10 cellular contexts compared by ENCODE assay signal in the genomic region with DNA sequence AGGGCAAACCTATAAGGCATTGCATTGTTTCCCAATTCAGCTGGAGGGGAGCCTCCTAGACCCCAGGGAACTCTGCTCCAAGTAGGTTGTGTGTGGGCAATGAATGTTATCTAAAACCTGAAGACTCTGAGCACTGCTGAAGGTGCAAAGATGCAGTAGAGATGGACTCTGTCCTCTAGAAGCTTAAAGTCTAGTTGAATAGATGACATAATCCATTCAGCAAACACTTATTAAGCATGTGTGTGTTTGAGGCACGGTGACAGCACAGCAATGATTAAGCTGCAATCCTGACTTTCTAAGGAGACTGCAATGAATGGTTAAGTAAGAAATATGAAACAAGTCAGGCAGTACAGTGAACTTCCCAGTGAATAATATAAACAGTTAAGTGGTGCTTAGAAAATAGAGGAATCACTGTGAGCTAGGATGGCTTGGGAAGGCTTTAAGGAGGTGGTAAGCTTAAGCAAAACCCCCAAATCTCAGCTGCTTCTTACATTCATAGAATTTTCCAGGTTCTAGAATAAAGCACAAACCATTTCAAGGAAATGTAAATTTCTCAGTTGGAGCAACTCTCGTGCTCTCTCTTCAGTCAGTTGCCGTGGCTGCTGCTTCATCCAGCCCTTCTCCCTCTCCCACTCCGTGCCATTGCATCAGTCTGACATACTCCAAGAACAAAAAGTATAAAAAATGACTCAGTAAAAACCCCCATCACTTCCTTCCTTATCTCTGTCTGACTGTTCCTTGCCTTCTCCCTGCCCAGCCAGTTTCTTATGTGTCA. TPM values are rescaled to one million over a fixed set of nuclear protein-coding genes. Genes with fewer than 3 reads are reported as not detected.
DNase-seq lines count a peak whose midpoint lies in the region; ATAC-seq and TF ChIP-seq lines count a peak whose summit lies in the region.
"Had no signal": no experiment of that assay in that cellular context is flagged by ENCODE, and none has a peak within 500 bp of the region (broad histone marks: within the 10 kb centered on the region; RNA-seq: fewer than 3 reads in every experiment).

No MANE protein-coding gene starts in this region.

- TF ChIP-seq CTCF in MCF 10A (IDR thresholded peaks at IDR 0.05; ENCODE audit: unreplicated experiment): no peak
- TF ChIP-seq CTCF in breast epithelium (IDR thresholded peaks at IDR 0.05): no peak
- TF ChIP-seq CTCF in right atrium auricular region (IDR thresholded peaks at IDR 0.05): no peak
- no peak for TF ChIP-seq CTCF in transverse colon (IDR thresholded peaks at IDR 0.05)
- no peak for TF ChIP-seq CTCF in neural progenitor cell (IDR thresholded peaks at IDR 0.05)
- TF ChIP-seq CTCF in BE2C (IDR thresholded peaks at IDR 0.05; ENCODE audit: low read depth, low read length): no peak

- H4K20me1 ChIP-seq in neural progenitor cell (ENCODE audit: low read depth): no peaks in the 10 kb centered on the region

- H3F3A ChIP-seq in neural progenitor cell (ENCODE audit: low read depth): peaks cover 3% of the 10 kb centered on the region

- no peaks in the 10 kb centered on the region for H3K79me2 ChIP-seq in neural progenitor cell (ENCODE audit: low read depth)

- peaks cover 8% of the 10 kb centered on the region for H3K36me3 ChIP-seq in breast epithelium
- peaks cover 38% of the 10 kb centered on the region for H3K36me3 ChIP-seq in right atrium auricular region
- H3K36me3 ChIP-seq in transverse colon: peaks cover 0 to 40% (median 18%) of the 10 kb centered on the region in 4 donors
- no peaks in the 10 kb centered on the region for H3K36me3 ChIP-seq in neural progenitor cell
- H3K36me3 ChIP-seq in BE2C: no peaks in the 10 kb centered on the region

- H3K4me1 Mint-ChIP-seq in MCF 10A (ENCODE audit: insufficient read depth, unreplicated experiment) (peaks cover 21% of the 10 kb centered on the region), neural progenitor cell (peaks cover 3% of the 10 kb centered on the region)
- H3K4me1 Mint-ChIP-seq in activated T-cell treated with anti-CD3 and anti-CD28 coated beads, Interleukin-2, amount 50 U/mL, for 72 hours (ENCODE audit: low read depth): peaks cover 36% of the 10 kb centered on the region

- H3K27ac ChIP-seq in breast epithelium: peak overlapping the region in 1 of 2 donors; percentile 8
- H3K27ac ChIP-seq in right atrium auricular region: peak overlapping the region in 1 of 2 donors; percentile 49
- peak overlapping the region; percentile 23 to 52 (median 34) for H3K27ac ChIP-seq in transverse colon
- H3K27ac ChIP-seq in neural progenitor cell: no peak overlapping the region

- no peak overlapping the region for H3K9ac ChIP-seq in neural progenitor cell

- in situ Hi-C loops in transverse colon (cut with MboI; ENCODE audit: low pct_ligation_motif_present in 1 of 4, low pct_unique_long_range_greater_than_20kb in 1 of 4, low sequenced_read_pairs in 3 of 4): loop anchor here in 1 of 4 donors (25.0 kb wide), 1 partner anchor 128 kb away; no protein-coding TSS in a partner anchor

- H3K9me3 ChIP-seq in breast epithelium (no peaks in the 10 kb centered on the region), right atrium auricular region (no peaks in the 10 kb centered on the region), transverse colon (no peaks in the 10 kb centered on the region), neural progenitor cell (ENCODE audit: low read depth) (no peaks in the 10 kb centered on the region), BE2C (no peaks in the 10 kb centered on the region)
- H3K9me3 ChIP-seq: gastrocnemius medialis had no signal

- peak; percentile 74 to 81 for ATAC-seq in activated T-cell treated with anti-CD3 and anti-CD28 coated beads, Interleukin-2, amount 50 U/mL, for 72 hours (replicated peaks in 1 of 2)
- ATAC-seq in GM21717 (IDR thresholded peaks at IDR 0.05; ENCODE audit: unreplicated experiment): no peak

- no peaks in the 10 kb centered on the region for H3K9me3 Mint-ChIP-seq in MCF 10A (ENCODE audit: unreplicated experiment)
- H3K9me3 Mint-ChIP-seq in activated T-cell treated with anti-CD3 and anti-CD28 coated beads, Interleukin-2, amount 50 U/mL, for 72 hours: no peaks in the 10 kb centered on the region
- no peaks in the 10 kb centered on the region for H3K9me3 Mint-ChIP-seq in neural progenitor cell

- WGBS in transverse colon (ENCODE audit: low coverage in 1 of 2), 2 donors: 49 to 68% methylated on average over 3 to 4 of the region's 4 CpGs

- DNase-seq in MCF 10A (ENCODE audit: unreplicated experiment) (peak; percentile 65), breast epithelium (ENCODE audit: low spot score in 2 of 2) (no peak), right atrium auricular region (ENCODE audit: low spot score) (peak; percentile 77), transverse colon (no peak), neural progenitor cell (ENCODE audit: low spot score) (no peak), BE2C (no peak)
- DNase-seq in activated T-cell treated with anti-CD3 and anti-CD28 coated beads, Interleukin-2, amount 50 U/mL, for 72 hours: peak; percentile 38 to 40
- DNase-seq: gastrocnemius medialis; NK-92 treated with Interleukin-12 subunit alpha and Interleukin-12 subunit beta, amount 100 ng/mL, for 24 hours had no signal

- CTCF ChIA-PET in MCF 10A (lab: Yijun Ruan, JAX): interaction anchor here (0.6 to 1.3 kb wide), 5 partner anchors 11 to 558 kb away, joined by 3 to 5 read pairs (median 3); no protein-coding TSS in a partner anchor

- no peak for TF ChIP-seq POLR2A in breast epithelium (IDR thresholded peaks at IDR 0.05)
- TF ChIP-seq POLR2A in transverse colon (IDR thresholded peaks at IDR 0.05): no peak

- H3K36me3 Mint-ChIP-seq in MCF 10A (ENCODE audit: insufficient read depth, unreplicated experiment) (peaks cover 69% of the 10 kb centered on the region), neural progenitor cell (peaks cover 18% of the 10 kb centered on the region)
- peaks cover 21 to 27% of the 10 kb centered on the region in 2 donors for H3K36me3 Mint-ChIP-seq in activated T-cell treated with anti-CD3 and anti-CD28 coated beads, Interleukin-2, amount 50 U/mL, for 72 hours (ENCODE audit: insufficient read depth in 2 of 2)

- H3K4me3 ChIP-seq in breast epithelium: no peak overlapping the region
- no peak overlapping the region for H3K4me3 ChIP-seq in right atrium auricular region
- H3K4me3 ChIP-seq in transverse colon: no peak overlapping the region
- H3K4me3 ChIP-seq in neural progenitor cell: no peak overlapping the region
- H3K4me3 ChIP-seq in BE2C (ENCODE audit: low read depth, low read length): no peak overlapping the region
- H3K4me3 ChIP-seq: gastrocnemius medialis had no signal

- no peak for TF ChIP-seq EP300 in transverse colon (IDR thresholded peaks at IDR 0.05; ENCODE audit: low read depth)

- no peaks in the 10 kb centered on the region for H3K27me3 Mint-ChIP-seq in MCF 10A (ENCODE audit: insufficient read depth, unreplicated experiment)
- no peaks in the 10 kb centered on the region for H3K27me3 Mint-ChIP-seq in activated T-cell treated with anti-CD3 and anti-CD28 coated beads, Interleukin-2, amount 50 U/mL, for 72 hours (ENCODE audit: low read depth)
- peaks cover 6% of the 10 kb centered on the region for H3K27me3 Mint-ChIP-seq in neural progenitor cell (ENCODE audit: insufficient read depth, low read depth)

- no peak overlapping the region for H2AFZ ChIP-seq in neural progenitor cell (replicated peaks)

- H3K4me3 Mint-ChIP-seq in MCF 10A (ENCODE audit: unreplicated experiment) (no peak overlapping the region), neural progenitor cell (no peak overlapping the region)
- H3K4me3 Mint-ChIP-seq in activated T-cell treated with anti-CD3 and anti-CD28 coated beads, Interleukin-2, amount 50 U/mL, for 72 hours: peak overlapping the region; percentile 34 to 72

- H3K4me1 ChIP-seq in breast epithelium (no peaks in the 10 kb centered on the region), right atrium auricular region (peaks cover 0 to 10% of the 10 kb centered on the region in 2 donors), transverse colon (peaks cover 0 to 19% (median 10%) of the 10 kb centered on the region in 4 donors), neural progenitor cell (no peaks in the 10 kb centered on the region), BE2C (no peaks in the 10 kb centered on the region)

- no peak overlapping the region for H3K4me2 ChIP-seq in neural progenitor cell

- intact Hi-C loops in MCF 10A (cut with micrococcal nuclease): loop anchor here (2.0 kb wide), 1 partner anchor 17 kb away; no protein-coding TSS in a partner anchor
- intact Hi-C loops in breast epithelium (cut with DNase I; ENCODE audit: low total_unique reads): no loop called here
- intact Hi-C loops in transverse colon (cut with DNase I; ENCODE audit: low total_unique reads): no loop called here

- BruUV-seq in MCF 10A (replicated peaks; lab: Mats Ljungman, UMichigan): TSS peak; percentile 79

- H3K27ac Mint-ChIP-seq in MCF 10A (ENCODE audit: low read depth, unreplicated experiment): peak overlapping the region; percentile 5
- peak overlapping the region; percentile 79 for H3K27ac Mint-ChIP-seq in activated T-cell treated with anti-CD3 and anti-CD28 coated beads, Interleukin-2, amount 50 U/mL, for 72 hours
- no peak overlapping the region for H3K27ac Mint-ChIP-seq in neural progenitor cell

- POLR2A ChIA-PET in MCF 10A (lab: Yijun Ruan, JAX): interaction anchor here (0.5 to 4.0 kb wide), 10 partner anchors 9 to 1481 kb away, joined by 3 to 26 read pairs (median 3); a partner anchor contains a TSS

- no peaks in the 10 kb centered on the region for H3K27me3 ChIP-seq in breast epithelium
- no peaks in the 10 kb centered on the region for H3K27me3 ChIP-seq in right atrium auricular region
- H3K27me3 ChIP-seq in transverse colon: no peaks in the 10 kb centered on the region
- H3K27me3 ChIP-seq in neural progenitor cell: no peaks in the 10 kb centered on the region
- H3K27me3 ChIP-seq in BE2C: no peaks in the 10 kb centered on the region
- H3K27me3 ChIP-seq: gastrocnemius medialis had no signal

RNA-seq across cellular contexts. Expression of a gene that starts 19.1 kb away (rescaled TPM):
- total RNA-seq in MCF 10A (2022) (63.6 and 71.8 TPM in 2 replicates), breast epithelium (10 to 100 TPM in 2 of 3 donors, 1 to 10 TPM in 1; 5.8 to 17.3 (median 10.2) TPM), right atrium auricular region (1 to 10 TPM; 4.4 to 4.7 TPM), transverse colon (100 to 1,000 TPM in 2 of 4 donors, 10 to 100 TPM in 2; 11.7 to 154 (median 113) TPM), neural progenitor cell (ENCODE audit: low replicate concordance) (3.9 and 5.3 TPM in 2 replicates)
- total RNA-seq in activated T-cell treated with anti-CD3 and anti-CD28 coated beads, Interleukin-2, amount 50 U/mL, for 72 hours: 10 to 100 TPM; 14.3 to 40.0 TPM
- 2.5 TPM for polyA plus RNA-seq in BE2C (2012; ENCODE audit: insufficient read depth, insufficient read length, low read depth)

RNA-seq across cellular contexts. Expression of a gene that starts 27.4 kb away (rescaled TPM):
- total RNA-seq in MCF 10A (2022) (0.20 and 0.23 TPM in 2 replicates), breast epithelium (1 to 10 TPM; 1.6 to 4.5 (median 1.8) TPM), right atrium auricular region (under 1 TPM; 0.33 to 0.83 TPM), transverse colon (1 to 10 TPM in 1 of 4 donors, under 1 TPM in 1, not detected in 2; 0.95 to 1.2 TPM), neural progenitor cell (ENCODE audit: low replicate concordance) (0.30 and 1.2 TPM in 2 replicates)
- 1 to 10 TPM; 1.0 to 2.0 TPM for total RNA-seq in activated T-cell treated with anti-CD3 and anti-CD28 coated beads, Interleukin-2, amount 50 U/mL, for 72 hours
- 3.8 TPM for polyA plus RNA-seq in BE2C (2012; ENCODE audit: insufficient read depth, insufficient read length, low read depth)

RNA-seq across cellular contexts. Expression of a gene that starts 40.3 kb away (rescaled TPM):
- total RNA-seq in MCF 10A (2022) (68.9 and 81.0 TPM in 2 replicates), breast epithelium (10 to 100 TPM; 79.2 to 82.9 (median 80.0) TPM), right atrium auricular region (10 to 100 TPM; 61.7 to 73.3 TPM), transverse colon (10 to 100 TPM in 3 of 4 donors, 1 to 10 TPM in 1; 2.4 to 75.4 (median 63.6) TPM), neural progenitor cell (ENCODE audit: low replicate concordance) (89.2 and 131 TPM in 2 replicates)
- 10 to 100 TPM; 67.4 to 77.4 TPM for total RNA-seq in activated T-cell treated with anti-CD3 and anti-CD28 coated beads, Interleukin-2, amount 50 U/mL, for 72 hours
- polyA plus RNA-seq in BE2C (2012; ENCODE audit: insufficient read depth, insufficient read length, low read depth): 19.1 TPM

Comparison
In these comparisons a context has a peak if more than half of its experiments do, and no peak if none do; other contexts are left out.
1. DNase-seq: peak in MCF 10A (single experiment), activated T-cell treated with anti-CD3 and anti-CD28 coated beads, Interleukin-2, amount 50 U/mL, for 72 hours (2 of 2) and right atrium auricular region (single experiment); none in breast epithelium (0 of 2), transverse colon (single experiment), neural progenitor cell (single experiment) and BE2C (single experiment).
2. H3K4me3 Mint-ChIP-seq: peak in activated T-cell treated with anti-CD3 and anti-CD28 coated beads, Interleukin-2, amount 50 U/mL, for 72 hours (2 of 2); none in MCF 10A (single experiment) and neural progenitor cell (single experiment).